In the genomic region with DNA sequence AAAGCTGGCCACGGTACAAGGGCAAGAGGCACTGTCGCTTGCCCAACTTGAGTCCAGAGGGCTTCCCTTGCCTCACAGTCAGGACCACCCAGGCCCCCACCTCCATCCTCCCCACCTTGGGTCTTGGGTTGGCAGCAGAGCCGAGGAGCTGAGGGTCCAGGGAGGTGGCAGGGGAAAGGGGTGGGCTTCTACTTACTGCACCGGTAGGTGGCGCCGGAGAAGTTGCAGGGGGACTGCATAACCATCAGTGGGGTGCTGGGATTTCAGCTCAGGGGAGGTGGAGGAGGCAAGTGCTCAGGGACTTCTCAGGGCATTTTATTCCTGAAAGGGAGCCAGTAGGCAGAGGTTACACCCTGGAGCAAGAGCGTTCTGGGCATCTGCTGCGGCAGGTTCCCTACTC, we compare ENCODE assay signal across 8 cellular contexts. TPM values are rescaled to one million over a fixed set of nuclear protein-coding genes. Genes with fewer than 3 reads are reported as not detected.
DNase-seq lines count a peak whose midpoint lies in the region; ATAC-seq and TF ChIP-seq lines count a peak whose summit lies in the region.

No MANE protein-coding gene starts in this region.

- H3K4me2 ChIP-seq in PC-3 (ENCODE audit: low read length) (no peak overlapping the region), mammary epithelial cell (ENCODE audit: insufficient read depth, low read depth, low read length) (no peak overlapping the region)

- dilution Hi-C loops in mammary epithelial cell (cut with HindIII; ENCODE audit: low sequenced_read_pairs): no loop called here

- H3K79me2 ChIP-seq in PC-3 (ENCODE audit: low read length) (no peaks in the 10 kb centered on the region), mammary epithelial cell (ENCODE audit: insufficient read depth, low read length) (no peaks in the 10 kb centered on the region)

- CTCF ChIA-PET in PC-3 (lab: Charles Lee) (no interaction called here), mammary epithelial cell (lab: Charles Lee; ENCODE audit: low non-redundant PET) (no interaction called here)

- H3K4me3 ChIP-seq in PC-3 (ENCODE audit: low read length) (no peak overlapping the region), mammary epithelial cell (replicated peaks in 1 of 3; ENCODE audit: insufficient read depth in 1 of 3, low read depth in 2 of 3, low read length in 3 of 3) (no peak overlapping the region), lower lobe of right lung (no peak overlapping the region), testis (no peak overlapping the region)

- H3K9ac ChIP-seq in PC-3 (ENCODE audit: low read length): no peak overlapping the region
- no peak overlapping the region for H3K9ac ChIP-seq in mammary epithelial cell (ENCODE audit: insufficient read depth, low read length)

- DNase-seq in PC-3 (no peak), mammary epithelial cell (no peak), lower lobe of right lung (no peak), testis (no peak), omental fat pad (ENCODE audit: low spot score) (no peak), NCI-H2171 treated with DMSO at 0.1 percent for 48 hours (lab: John Stamatoyannopoulos, UW) (no peak)

- peak; percentile 74 for TF ChIP-seq CTCF in GM12874 (IDR thresholded peaks at IDR 0.05; ENCODE audit: insufficient read depth, low read depth, low read length)
- peak; percentile 31; the same call in 1 of the 2 replicates for TF ChIP-seq CTCF in PC-3 (conservative IDR thresholded peaks at IDR 0.05; ENCODE audit: low read depth, low read length)
- TF ChIP-seq CTCF in mammary epithelial cell (conservative IDR thresholded peaks at IDR 0.05 in 1 of 2, IDR thresholded peaks at IDR 0.05 in 1 of 2; ENCODE audit: extremely low read depth in 1 of 2, insufficient read depth in 1 of 2, low read depth in 1 of 2, low read length in 2 of 2): peak; percentile 37 to 52
- TF ChIP-seq CTCF in lower lobe of right lung (IDR thresholded peaks at IDR 0.05): peak; percentile 39
- peak in 1 of 3 experiments; percentile 8 for TF ChIP-seq CTCF in testis (IDR thresholded peaks at IDR 0.05)
- no peak for TF ChIP-seq CTCF in omental fat pad (IDR thresholded peaks at IDR 0.05)

- no peaks in the 10 kb centered on the region for H3F3A ChIP-seq in PC-3 (ENCODE audit: low read length, unreplicated experiment)

- H3K4me1 ChIP-seq in PC-3 (ENCODE audit: insufficient read depth, low read length) (no peaks in the 10 kb centered on the region), mammary epithelial cell (ENCODE audit: insufficient read depth, low read length) (no peaks in the 10 kb centered on the region), lower lobe of right lung (no peaks in the 10 kb centered on the region), testis (peaks cover 10% of the 10 kb centered on the region)

- H3K9me3 ChIP-seq in PC-3 (ENCODE audit: low read length) (no peaks in the 10 kb centered on the region), mammary epithelial cell (replicated peaks; ENCODE audit: insufficient read depth, low read length) (no peaks in the 10 kb centered on the region), lower lobe of right lung (no peaks in the 10 kb centered on the region), testis (no peaks in the 10 kb centered on the region)

- POLR2A ChIA-PET in PC-3 (lab: Charles Lee; ENCODE audit: unreplicated experiment): no interaction called here

- WGBS in mammary epithelial cell (ENCODE audit: low coverage, missing lambda C conversion rate): 55% methylated on average over 5 of the region's 8 CpGs
- WGBS in testis, 2 donors: 80 to 86% methylated on average over 5 to 8 of the region's 8 CpGs

- ATAC-seq in PC-3 (no peak), lower lobe of right lung (peak in 1 of 2 donors; percentile 39), omental fat pad (ENCODE audit: low FRiP score) (no peak), GM19035 (IDR thresholded peaks at IDR 0.05; ENCODE audit: unreplicated experiment) (no peak)

- BruUV-seq in PC-3 (replicated peaks; lab: Mats Ljungman, UMichigan) (no TSS peak), mammary epithelial cell (replicated peaks; lab: Mats Ljungman, UMichigan) (no TSS peak)

- H3K27ac ChIP-seq in PC-3 (ENCODE audit: low read length) (no peak overlapping the region), mammary epithelial cell (ENCODE audit: insufficient read depth, low read depth, low read length) (no peak overlapping the region), lower lobe of right lung (no peak overlapping the region), testis (no peak overlapping the region)

- H3K36me3 ChIP-seq in PC-3 (ENCODE audit: low read depth, low read length): no peaks in the 10 kb centered on the region
- no peaks in the 10 kb centered on the region for H3K36me3 ChIP-seq in mammary epithelial cell (ENCODE audit: insufficient read depth, low read length)
- H3K36me3 ChIP-seq in lower lobe of right lung: peaks cover 2% of the 10 kb centered on the region
- no peaks in the 10 kb centered on the region for H3K36me3 ChIP-seq in testis (ENCODE audit: low read depth, missing control alignments)

- H3K27me3 ChIP-seq in PC-3 (ENCODE audit: low read length) (no peaks in the 10 kb centered on the region), mammary epithelial cell (ENCODE audit: insufficient read depth, low read length) (no peaks in the 10 kb centered on the region), lower lobe of right lung (ENCODE audit: low read depth) (no peaks in the 10 kb centered on the region), testis (no peaks in the 10 kb centered on the region)

- H4K20me1 ChIP-seq in PC-3 (ENCODE audit: low read length): no peaks in the 10 kb centered on the region
- no peaks in the 10 kb centered on the region for H4K20me1 ChIP-seq in mammary epithelial cell (ENCODE audit: insufficient read depth, low read length)

- no peak for TF ChIP-seq POLR2A in testis (IDR thresholded peaks at IDR 0.05)

- H3K9me2 ChIP-seq in PC-3 (replicated peaks; ENCODE audit: low read length): no peaks in the 10 kb centered on the region

- no peak overlapping the region for H2AFZ ChIP-seq in PC-3 (ENCODE audit: low read length)
- no peak overlapping the region for H2AFZ ChIP-seq in mammary epithelial cell (ENCODE audit: low read depth, low read length)

- in situ Hi-C loops in mammary epithelial cell (cut with MboI; ENCODE audit: low sequenced_read_pairs in 2 of 2): no loop called here

- intact Hi-C loops in PC-3 (cut with micrococcal nuclease) (no loop called here), mammary epithelial cell (cut with micrococcal nuclease) (no loop called here), lower lobe of right lung (cut with DNase I) (no loop called here), testis (cut with DNase I; ENCODE audit: low total_unique reads) (no loop called here)

RNA-seq across cellular contexts. Expression of a gene that starts 44.0 kb away (rescaled TPM):
- 3.9 and 9.7 TPM in 2 replicates for total RNA-seq in PC-3 (2014; rRNA removed)
- total RNA-seq in mammary epithelial cell: 1 to 10 TPM; 4.2 to 5.6 TPM
- polyA plus RNA-seq in mammary epithelial cell: 2.9 TPM
- polyA minus RNA-seq in mammary epithelial cell: 4.0 TPM
- 6.5 TPM for total RNA-seq in lower lobe of right lung
- total RNA-seq in testis: 1 to 10 TPM; 6.2 to 8.8 TPM
- 6.0 TPM for polyA plus RNA-seq in testis (ENCODE audit: insufficient read depth, low read depth, low replicate concordance)
- 1 to 10 TPM; 2.7 to 6.3 (median 3.6) TPM for total RNA-seq in omental fat pad

RNA-seq across cellular contexts. Expression of a gene that starts 56.8 kb away (rescaled TPM):
- 2.2 and 3.3 TPM in 2 replicates for total RNA-seq in PC-3 (2014; rRNA removed)
- total RNA-seq in mammary epithelial cell: 10 to 100 TPM in 1 of 2 donors, 1 to 10 TPM in 1; 8.3 to 12.5 TPM
- 3.4 TPM for polyA plus RNA-seq in mammary epithelial cell
- 16.3 TPM for polyA minus RNA-seq in mammary epithelial cell
- 2.4 TPM for total RNA-seq in lower lobe of right lung
- 10 to 100 TPM; 38.2 to 68.7 TPM for total RNA-seq in testis
- polyA plus RNA-seq in testis (ENCODE audit: insufficient read depth, low read depth, low replicate concordance): 56.9 TPM
- total RNA-seq in omental fat pad: 1 to 10 TPM; 1.8 to 5.3 (median 3.5) TPM

Comparison
In these comparisons a context has a peak if more than half of its experiments do, and no peak if none do; other contexts are left out.
1. CTCF ChIP-seq: peak in GM12874 (single experiment), PC-3 (single experiment), mammary epithelial cell (2 of 2) and lower lobe of right lung (single experiment); none in omental fat pad (0 of 3).